ENCODE assay signal across 25 cellular contexts in genomic region chr4:128876194-128876593, GRCh38.
"Had no signal": no experiment of that assay in that cellular context is flagged by ENCODE, and none has a peak within 500 bp of the region (broad histone marks: within the 10 kb centered on the region; RNA-seq: fewer than 3 reads in every experiment).

No MANE protein-coding gene starts in this region.

- H3K9me3 Mint-ChIP-seq: activated naive CD4-positive, alpha-beta T cell treated with anti-CD3 and anti-CD28 coated beads, Interleukin-2, amount 50 U/mL, for 24 hours; activated T-cell treated with anti-CD3 and anti-CD28 coated beads, Interleukin-2, amount 50 U/mL, for 24 hours; activated T-helper 1 cell treated with anti-CD3 and anti-CD28 coated beads, Interleukin-12 subunit alpha, Interleukin-12 subunit beta, Interleukin-2, Interleukin-4 antibody, amounts not matched to agents 30 ng/mL and 10 ng/mL and 1 ng/mL, durations not matched to agents 14 hours and 24 hours and 36 hours; T-cell had no signal

- H3K4me1 Mint-ChIP-seq: activated naive CD4-positive, alpha-beta T cell treated with anti-CD3 and anti-CD28 coated beads, Interleukin-2, amount 50 U/mL, for 24 hours had no signal

- H3K4me3 Mint-ChIP-seq: activated CD8-positive, alpha-beta T cell treated with anti-CD3 and anti-CD28 coated beads, Interleukin-2, amount 10 ng/mL, durations not matched to agents 7 days and 5 days; activated naive CD4-positive, alpha-beta T cell treated with anti-CD3 and anti-CD28 coated beads, Interleukin-2, amount 50 U/mL, for 24 hours; activated T-cell treated with anti-CD3 and anti-CD28 coated beads, Interleukin-2, amount 50 U/mL, for 24 hours; activated T-helper 1 cell treated with anti-CD3 and anti-CD28 coated beads, Interleukin-12 subunit alpha, Interleukin-12 subunit beta, Interleukin-2, Interleukin-4 antibody, amounts not matched to agents 30 ng/mL and 10 ng/mL and 1 ng/mL, durations not matched to agents 14 hours and 24 hours and 36 hours; T-cell had no signal

- H3K27ac Mint-ChIP-seq: activated CD8-positive, alpha-beta T cell treated with anti-CD3 and anti-CD28 coated beads, Interleukin-2, amount 10 ng/mL, durations not matched to agents 7 days and 5 days; activated naive CD4-positive, alpha-beta T cell treated with anti-CD3 and anti-CD28 coated beads, Interleukin-2, amount 50 U/mL, for 24 hours; activated T-cell treated with anti-CD3 and anti-CD28 coated beads, Interleukin-2, amount 50 U/mL, for 24 hours; T-cell had no signal

- DNase-seq: activated CD4-positive, alpha-beta T cell treated with anti-CD3 and anti-CD28 coated beads for 48 hours; activated CD4-positive, alpha-beta T cell treated with anti-CD3 and anti-CD28 coated beads, Interleukin-2, amount 50 U/mL, for 4 hours; activated CD4-positive, CD25-positive, alpha-beta regulatory T cell treated with anti-CD3 and anti-CD28 coated beads, Interleukin-2, amount 50 U/mL, for 72 hours; activated CD8-positive, alpha-beta memory T cell treated with anti-CD3 and anti-CD28 coated beads, Interleukin-2, amount 50 U/mL, for 48 hours; activated CD8-positive, alpha-beta T cell treated with anti-CD3 and anti-CD28 coated beads, Interleukin-2, amount 10 ng/mL, durations not matched to agents 7 days and 5 days; activated effector memory CD4-positive, alpha-beta T cell treated with Interleukin-2 at 50 U/mL for 16 hours; activated naive CD4-positive, alpha-beta T cell; activated T-cell treated with anti-CD3 and anti-CD28 coated beads, Interleukin-2, amount 50 U/mL, for 24 hours; amygdala; cerebellar nuclear complex; KBM-7; NCI-H1105; NCI-H1436; NCI-H1694 treated with DMSO at 0.1 percent for 48 hours; NCI-H2081; NCI-H2227 treated with DMSO at 0.1 percent for 48 hours; NCI-H446 treated with DMSO at 0.1 percent for 48 hours; NCI-H524 treated with DMSO at 0.1 percent for 48 hours; NCI-H748 treated with DMSO at 0.1 percent for 48 hours; SIG-M5; T-cell; T-helper 2 cell; T1000 had no signal

- H3K27me3 Mint-ChIP-seq: activated naive CD4-positive, alpha-beta T cell treated with anti-CD3 and anti-CD28 coated beads, Interleukin-2, amount 50 U/mL, for 24 hours; activated T-cell treated with anti-CD3 and anti-CD28 coated beads, Interleukin-2, amount 50 U/mL, for 24 hours; T-cell had no signal

- ATAC-seq: activated CD8-positive, alpha-beta T cell treated with anti-CD3 and anti-CD28 coated beads, Interleukin-2, amount 10 ng/mL, durations not matched to agents 7 days and 5 days; T-cell had no signal
